ENCODE assay signal across 11 cellular contexts in genomic region chr12:28313631-28314030, GRCh38.
A peak's percentile ranks its signal among the peaks of the same experiment; 100 is the strongest.
DNase-seq lines count a peak whose midpoint lies in the region; ATAC-seq, FAIRE-seq and TF ChIP-seq lines count a peak whose summit lies in the region.
"Had no signal": no experiment of that assay in that cellular context is flagged by ENCODE, and none has a peak within 500 bp of the region (broad histone marks: within the 10 kb centered on the region; RNA-seq: fewer than 3 reads in every experiment).

No MANE protein-coding gene starts in this region.

- H3K4me2 ChIP-seq in K562 (ENCODE audit: insufficient read depth, low read length), result no peak overlapping the region
- H3K4me2 ChIP-seq: hepatocyte had no signal

- H3K9me3 ChIP-seq in K562 (replicated peaks; ENCODE audit: control insufficient read depth, insufficient read depth, low read depth, low read length) (no peaks in the 10 kb centered on the region), left lung (peaks cover 0 to 13% of the 10 kb centered on the region in 2 donors)

- in situ Hi-C loops in K562 (cut with MboI), result no loop called here

- BruUV-seq in K562 (replicated peaks; lab: Mats Ljungman, UMichigan), result no TSS peak

- peak overlapping the region; percentile 14; the same call in 1 of the 3 replicates for H3K27ac ChIP-seq in K562 (ENCODE audit: extremely low read depth, low read depth, low read length)
- peak overlapping the region in 1 of 2 donors; percentile 9 for H3K27ac ChIP-seq in left lung
- H3K27ac ChIP-seq: hepatocyte had no signal

- peak; percentile 75 for FAIRE-seq in K562 (lab: Jason Lieb, UNC)

- no peaks in the 10 kb centered on the region for H3K27me3 ChIP-seq in K562 (ENCODE audit: control insufficient read depth in 2 of 2, insufficient read depth in 2 of 2, low read length in 2 of 2)
- no peaks in the 10 kb centered on the region for H3K27me3 ChIP-seq in left lung
- H3K27me3 ChIP-seq: hepatocyte had no signal

- intact Hi-C loops in K562 (cut with micrococcal nuclease), result no loop called here
- intact Hi-C loops in left lung (cut with DNase I), result no loop called here

- no peak overlapping the region for H3K9ac ChIP-seq in K562 (ENCODE audit: insufficient read depth in 1 of 2, low read depth in 2 of 2, low read length in 2 of 2)

- POLR2A ChIA-PET in K562 (lab: Yijun Ruan, JAX), result no interaction called here

- H3K36me3 ChIP-seq in K562 (ENCODE audit: control insufficient read depth, insufficient read depth, low read length) (peaks cover 10% of the 10 kb centered on the region; the same call in 1 of the 3 replicates), left lung (peaks cover 0 to 7% of the 10 kb centered on the region in 2 donors)

- H3K9me1 ChIP-seq in K562 (ENCODE audit: control insufficient read depth, insufficient read depth, low read length), result no peaks in the 10 kb centered on the region

- ATAC-seq in K562 (peak; percentile 35; the same call in 1 of the 3 replicates), left lung (peak; percentile 21), HG03432 (IDR thresholded peaks at IDR 0.05; ENCODE audit: unreplicated experiment) (no peak)

- H3K79me2 ChIP-seq in K562 (ENCODE audit: control insufficient read depth, insufficient read depth, low read length), result no peaks in the 10 kb centered on the region
- H3K79me2 ChIP-seq: hepatocyte had no signal

- CTCF ChIA-PET in K562 (lab: Yijun Ruan, JAX; ENCODE audit: low intra/inter-chr PET ratio), result no interaction called here

- no peak for TF ChIP-seq CTCF in K562 (IDR thresholded peaks at IDR 0.05 in 2 of 3, conservative IDR thresholded peaks at IDR 0.05 in 1 of 3; ENCODE audit: insufficient read depth in 2 of 3, low read depth in 1 of 3, low read length in 3 of 3)
- TF ChIP-seq CTCF in left lung (IDR thresholded peaks at IDR 0.05), result no peak

- no peak overlapping the region for H3K4me3 ChIP-seq in Jurkat, Clone E6-1 (ENCODE audit: low read length)
- H3K4me3 ChIP-seq in K562, result no peak overlapping the region
- H3K4me3 ChIP-seq in left lung, result no peak overlapping the region
- H3K4me3 ChIP-seq: hepatocyte had no signal

- DNase-seq in Daoy (ENCODE audit: low read depth) (peak; percentile 10), K562 (ENCODE audit: extremely low read depth in 1 of 4, low spot score in 3 of 4) (peak in 2 of 4 experiments; percentile 11 to 21), left lung (no peak), NCI-H446 (lab: John Stamatoyannopoulos, UW) (no peak), GM19240 (ENCODE audit: insufficient read length, low spot score) (no peak)
- peak; percentile 5 for DNase-seq in Jurkat, Clone E6-1 (ENCODE audit: low read depth, low spot score)
- DNase-seq in activated effector memory CD4-positive, alpha-beta T cell treated with anti-CD3 and anti-CD28 coated beads, Interleukin-2, amount 50 U/mL, for 16 hours, result no peak
- DNase-seq: activated T-cell treated with anti-CD3 and anti-CD28 coated beads for 4 hours, MV-4-11 had no signal

- no peaks in the 10 kb centered on the region for H4K20me1 ChIP-seq in K562 (replicated peaks; ENCODE audit: control insufficient read depth, insufficient read depth, low read length)

- no peak for TF ChIP-seq EP300 in K562 (IDR thresholded peaks at IDR 0.05; ENCODE audit: low read length)

- no peak overlapping the region for H2AFZ ChIP-seq in K562 (ENCODE audit: low read depth, low read length)
- H2AFZ ChIP-seq: hepatocyte had no signal

- TF ChIP-seq POLR2A in K562 (conservative IDR thresholded peaks at IDR 0.05), result no peak

- H3K4me1 ChIP-seq in K562 (replicated peaks in 1 of 2; ENCODE audit: control insufficient read depth in 2 of 2, insufficient read depth in 2 of 2, low read length in 2 of 2) (peaks cover 0 to 2% of the 10 kb centered on the region in 2 experiments; a peak in 1 of 5 replicates), left lung (no peaks in the 10 kb centered on the region)

- TF ChIP-seq RAD21 in K562 (CRISPR knock-in tag; conservative IDR thresholded peaks at IDR 0.05 in 1 of 2, IDR thresholded peaks at IDR 0.05 in 1 of 2), result no peak

- WGBS in K562 (ENCODE audit: insufficient coverage, low coverage, missing lambda C conversion rate), result 93% methylated on average over 1 of the region's 1 CpG

TF ChIP-seq in K562, 482 proteins besides CTCF, POLR2A, EP300 and RAD21:
- TF ChIP-seq THRB (CRISPR knock-in tag; conservative IDR thresholded peaks at IDR 0.05) (no peak), FOSL1 (tag; conservative IDR thresholded peaks at IDR 0.05) (0 out of 2 replicates have a peak, but pooled peaks have one; percentile 26)

Comparison
In these comparisons a context has a peak if more than half of its experiments do, and no peak if none do; other contexts are left out.
1. DNase-seq: peak in Daoy (single experiment) and Jurkat, Clone E6-1 (single experiment); none in left lung (0 of 2), activated effector memory CD4-positive, alpha-beta T cell treated with anti-CD3 and anti-CD28 coated beads, Interleukin-2, amount 50 U/mL, for 16 hours (single experiment), NCI-H446 (0 of 2) and GM19240 (single experiment).